In genomic region chr19:58477130-58477529, GRCh38 we compare ENCODE assay signal across 9 cellular contexts. TPM values are rescaled to one million over a fixed set of nuclear protein-coding genes. Genes with fewer than 3 reads are reported as not detected.
DNase-seq lines count a peak whose midpoint lies in the region; ATAC-seq and TF ChIP-seq lines count a peak whose summit lies in the region.
"Had no signal": no experiment of that assay in that cellular context is flagged by ENCODE, and none has a peak within 500 bp of the region (broad histone marks: within the 10 kb centered on the region; RNA-seq: fewer than 3 reads in every experiment).

No MANE protein-coding gene starts in this region.

- peak overlapping the region in 8 of 10 experiments; percentile 56 to 73 (median 67); a peak in 14 of 20 replicates for H3K4me3 ChIP-seq in BLaER1 treated with 17β-estradiol and CSF1 and Interleukin-3, amounts not matched to agents 10 nM and 100 nM
- H3K4me3 ChIP-seq in NT2/D1 (ENCODE audit: insufficient read length, low read depth) = peak overlapping the region; percentile 74
- H3K4me3 ChIP-seq in neuronal stem cell (ENCODE audit: low read length in 2 of 2) = peak overlapping the region; percentile 10 to 72

- WGBS in neuronal stem cell (ENCODE audit: extremely low coverage in 2 of 2, insufficient read length in 2 of 2, insufficient replicate concordance in 1 of 2), 2 donors = no CpG with 5 or more reads among the region's 15 CpGs

- no peak overlapping the region for H3K4ac ChIP-seq in neuronal stem cell (ENCODE audit: low read length)

- ATAC-seq in GM21390 (IDR thresholded peaks at IDR 0.05; ENCODE audit: unreplicated experiment) = no peak
- ATAC-seq: mucosa of descending colon had no signal

- no peaks in the 10 kb centered on the region for H3K27me3 ChIP-seq in BLaER1 treated with 17β-estradiol and CSF1 and Interleukin-3, amounts not matched to agents 10 nM and 100 nM
- H3K27me3 ChIP-seq in NT2/D1 (ENCODE audit: insufficient read depth, insufficient read length) (no peaks in the 10 kb centered on the region), neuronal stem cell (ENCODE audit: control insufficient read depth in 3 of 3, insufficient read depth in 3 of 3, low read depth in 1 of 3, low read length in 3 of 3) (no peaks in the 10 kb centered on the region)

- peak overlapping the region; percentile 89 for H3K27ac Mint-ChIP-seq in endothelial cell (ENCODE audit: unreplicated experiment)

- peak overlapping the region; percentile 14 for H2BK15ac ChIP-seq in neuronal stem cell (ENCODE audit: low read length)

- peak overlapping the region; percentile 23 for H2AK5ac ChIP-seq in neuronal stem cell (ENCODE audit: low read depth, low read length)

- H2AFZ ChIP-seq in neuronal stem cell (ENCODE audit: low read length) = no peak overlapping the region

- H4K20me1 ChIP-seq in BLaER1 treated with 17β-estradiol and CSF1 and Interleukin-3, amounts not matched to agents 10 nM and 100 nM = peaks cover 0 to 31% (median 21%) of the 10 kb centered on the region in 11 experiments; a peak in 12 of 22 replicates

- peak overlapping the region; percentile 88 to 98 (median 95) for H3K4me2 ChIP-seq in BLaER1 treated with 17β-estradiol and CSF1 and Interleukin-3, amounts not matched to agents 10 nM and 100 nM
- H3K4me2 ChIP-seq in neuronal stem cell (ENCODE audit: insufficient read depth, low read length, poor library complexity, severe bottlenecking) = peak overlapping the region; percentile 92

- peaks cover 12% of the 10 kb centered on the region for H3K36me3 Mint-ChIP-seq in endothelial cell (ENCODE audit: low read depth, unreplicated experiment)

- no peak overlapping the region for H2BK12ac ChIP-seq in neuronal stem cell (ENCODE audit: low read length)

- H4K91ac ChIP-seq in neuronal stem cell (ENCODE audit: low read depth, low read length, poor library complexity) = no peak overlapping the region

- H3K4me3 Mint-ChIP-seq in endothelial cell (ENCODE audit: unreplicated experiment) = peak overlapping the region; percentile 85

- H2BK120ac ChIP-seq in neuronal stem cell (ENCODE audit: low read depth, low read length) = no peak overlapping the region

- H3K79me1 ChIP-seq in neuronal stem cell (ENCODE audit: low read depth, low read length) = no peaks in the 10 kb centered on the region

- DNase-seq in NT2/D1 (ENCODE audit: low read depth, low spot score) (no peak), endothelial cell (ENCODE audit: low spot score) (no peak), neuronal stem cell (ENCODE audit: low spot score) (no peak), KG1 (lab: John Stamatoyannopoulos, UW) (no peak), DMS53 (lab: John Stamatoyannopoulos, UW) (no peak), amygdala (lab: John Stamatoyannopoulos, UW) (no peak)

- peak overlapping the region; percentile 62 for H2BK5ac ChIP-seq in neuronal stem cell (ENCODE audit: low read length)

- H3K4me1 ChIP-seq in BLaER1 treated with 17β-estradiol and CSF1 and Interleukin-3, amounts not matched to agents 10 nM and 100 nM = peaks cover 34 to 57% (median 49%) of the 10 kb centered on the region in 10 experiments
- peaks cover 9% of the 10 kb centered on the region for H3K4me1 ChIP-seq in NT2/D1 (ENCODE audit: insufficient read depth, insufficient read length)
- peaks cover 6 to 15% of the 10 kb centered on the region in 2 donors for H3K4me1 ChIP-seq in neuronal stem cell (ENCODE audit: control insufficient read depth in 2 of 2, insufficient read depth in 1 of 2, low read depth in 1 of 2, low read length in 2 of 2)

- peak overlapping the region in 9 of 11 experiments; percentile 75 to 87 (median 82); a peak in 15 of 22 replicates for H3K27ac ChIP-seq in BLaER1 treated with 17β-estradiol and CSF1 and Interleukin-3, amounts not matched to agents 10 nM and 100 nM
- no peak overlapping the region for H3K27ac ChIP-seq in neuronal stem cell (replicated peaks; ENCODE audit: low read length)

- H3K4me1 Mint-ChIP-seq in endothelial cell (ENCODE audit: unreplicated experiment) = peaks cover 8% of the 10 kb centered on the region

- no peak for TF ChIP-seq CTCF in endothelial cell (IDR thresholded peaks at IDR 0.05; ENCODE audit: unreplicated experiment)

- H3K18ac ChIP-seq in neuronal stem cell (ENCODE audit: low read length) = peak overlapping the region; percentile 11

- H3K9ac ChIP-seq in BLaER1 treated with 17β-estradiol and CSF1 and Interleukin-3, amounts not matched to agents 10 nM and 100 nM = peak overlapping the region in 10 of 11 experiments; percentile 74 to 90 (median 84); a peak in 17 of 22 replicates
- peak overlapping the region; percentile 95 for H3K9ac ChIP-seq in NT2/D1 (ENCODE audit: insufficient read length, low read depth)
- peak overlapping the region; percentile 38 for H3K9ac ChIP-seq in neuronal stem cell (ENCODE audit: low read depth, low read length, poor library complexity)

- H3K9me3 Mint-ChIP-seq in endothelial cell (ENCODE audit: unreplicated experiment) = no peaks in the 10 kb centered on the region

- no peaks in the 10 kb centered on the region for H3K9me3 ChIP-seq in BLaER1 treated with 17β-estradiol and CSF1 and Interleukin-3, amounts not matched to agents 10 nM and 100 nM (replicated peaks in 1 of 11)
- no peaks in the 10 kb centered on the region for H3K9me3 ChIP-seq in NT2/D1 (ENCODE audit: insufficient read depth, low read length)
- no peaks in the 10 kb centered on the region for H3K9me3 ChIP-seq in neuronal stem cell (replicated peaks in 1 of 2; ENCODE audit: control insufficient read depth in 2 of 2, insufficient read depth in 1 of 2, low read depth in 1 of 2, low read length in 2 of 2)
- H3K9me3 ChIP-seq: mucosa of descending colon had no signal

- peaks cover 10% of the 10 kb centered on the region for H3K27me3 Mint-ChIP-seq in endothelial cell (ENCODE audit: unreplicated experiment)

- H4K8ac ChIP-seq in neuronal stem cell (ENCODE audit: low read depth, low read length) = no peak overlapping the region

- peak overlapping the region; percentile 5 for H3K23ac ChIP-seq in neuronal stem cell (ENCODE audit: low read depth, low read length, poor library complexity)

- H3K36me3 ChIP-seq in BLaER1 treated with 17β-estradiol and CSF1 and Interleukin-3, amounts not matched to agents 10 nM and 100 nM = peaks cover 18 to 46% (median 37%) of the 10 kb centered on the region in 11 experiments
- H3K36me3 ChIP-seq in NT2/D1 (ENCODE audit: insufficient read depth, insufficient read length, low read length) (peaks cover 34% of the 10 kb centered on the region), neuronal stem cell (replicated peaks in 1 of 2; ENCODE audit: control insufficient read depth in 2 of 2, insufficient read depth in 2 of 2, low read length in 2 of 2) (peaks cover 16 to 58% of the 10 kb centered on the region in 2 donors)

- no peak overlapping the region for H3K14ac ChIP-seq in neuronal stem cell (ENCODE audit: low read length)

RNA-seq across cellular contexts. Expression of gene ZNF446, which starts 1.0 kb away (rescaled TPM):
- 9.9 TPM for total RNA-seq in endothelial cell (ENCODE audit: unreplicated experiment)
- polyA plus RNA-seq in neuronal stem cell (2013, experiment 1 of 2) = 6.8 TPM
- 6.8 TPM for polyA plus RNA-seq in neuronal stem cell (2013, experiment 2 of 2)

RNA-seq across cellular contexts. Expression of gene ZNF324, which starts 10.2 kb away (rescaled TPM):
- 10.5 TPM for total RNA-seq in endothelial cell (ENCODE audit: unreplicated experiment)
- 3.8 TPM for polyA plus RNA-seq in neuronal stem cell (2013, experiment 1 of 2)
- polyA plus RNA-seq in neuronal stem cell (2013, experiment 2 of 2) = 3.8 TPM

RNA-seq across cellular contexts. Expression of gene ZNF324B, which starts 25.7 kb away (rescaled TPM):
- total RNA-seq in endothelial cell (ENCODE audit: unreplicated experiment) = 5.2 TPM
- 1.8 TPM for polyA plus RNA-seq in neuronal stem cell (2013, experiment 1 of 2)
- 2.0 TPM for polyA plus RNA-seq in neuronal stem cell (2013, experiment 2 of 2)

RNA-seq across cellular contexts. Expression of gene SLC27A5, which starts 34.7 kb away (rescaled TPM):
- 4.7 TPM for total RNA-seq in endothelial cell (ENCODE audit: unreplicated experiment)
- 21.6 TPM for polyA plus RNA-seq in neuronal stem cell (2013, experiment 1 of 2)
- polyA plus RNA-seq in neuronal stem cell (2013, experiment 2 of 2) = 20.7 TPM

RNA-seq across cellular contexts. Expression of gene ZNF132, which starts 37.2 kb away (rescaled TPM):
- total RNA-seq in endothelial cell (ENCODE audit: unreplicated experiment) = 1.2 TPM
- polyA plus RNA-seq in neuronal stem cell (2013, experiment 1 of 2) = 1.2 TPM
- polyA plus RNA-seq in neuronal stem cell (2013, experiment 2 of 2) = 1.3 TPM

Comparison
In these comparisons a context has a peak if more than half of its experiments do, and no peak if none do; other contexts are left out.
1. H3K9ac ChIP-seq: peak in every context shown above with its lines; median percentile 95 in NT2/D1; 84 in BLaER1 treated with 17β-estradiol and CSF1 and Interleukin-3, amounts not matched to agents 10 nM and 100 nM; 38 in neuronal stem cell.